ENCODE assay signal across 8 cellular contexts in the genomic region with DNA sequence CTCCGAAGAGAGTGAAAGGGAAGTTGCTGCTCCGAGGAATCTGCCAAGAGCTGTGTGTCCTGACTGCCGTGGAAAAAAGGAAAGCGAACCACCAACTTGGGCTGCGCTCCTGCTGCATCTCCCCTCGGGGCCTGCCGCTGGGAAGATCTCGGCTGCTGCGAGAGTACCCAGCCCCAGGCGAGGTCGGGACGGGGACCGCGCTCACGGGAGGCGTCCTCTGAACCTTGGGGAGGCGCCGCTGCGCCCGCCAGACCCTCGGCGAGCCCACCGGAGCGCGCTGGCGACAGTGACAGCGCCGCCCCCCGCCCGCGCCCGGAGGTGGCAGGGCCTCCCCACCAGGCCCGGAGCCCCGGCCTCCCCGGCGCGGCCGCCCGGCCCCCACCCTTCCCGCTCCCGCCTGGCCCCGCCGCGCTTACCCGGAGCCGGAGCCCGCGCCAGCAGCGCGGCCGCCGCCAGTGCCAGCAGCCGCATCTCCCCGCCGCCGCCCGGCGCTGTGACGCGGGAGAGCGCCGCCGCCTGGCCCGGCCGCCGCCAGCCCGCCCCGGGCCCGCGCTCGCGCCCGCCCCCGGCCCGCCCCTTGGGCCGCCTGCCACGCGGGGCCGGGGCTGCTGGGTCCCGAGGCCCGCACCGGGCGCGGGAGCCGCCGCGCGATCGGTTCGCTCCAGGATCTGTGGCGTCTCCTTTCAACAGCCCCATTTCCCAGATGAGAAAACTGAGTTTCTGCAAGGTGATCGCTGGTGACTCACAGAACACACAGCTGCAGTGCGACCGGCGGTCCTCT. TPM values are rescaled to one million over a fixed set of nuclear protein-coding genes. Genes with fewer than 3 reads are reported as not detected.
A peak's percentile ranks its signal among the peaks of the same experiment; 100 is the strongest.
DNase-seq lines count a peak whose midpoint lies in the region; ATAC-seq and TF ChIP-seq lines count a peak whose summit lies in the region.

A gene with protein sequence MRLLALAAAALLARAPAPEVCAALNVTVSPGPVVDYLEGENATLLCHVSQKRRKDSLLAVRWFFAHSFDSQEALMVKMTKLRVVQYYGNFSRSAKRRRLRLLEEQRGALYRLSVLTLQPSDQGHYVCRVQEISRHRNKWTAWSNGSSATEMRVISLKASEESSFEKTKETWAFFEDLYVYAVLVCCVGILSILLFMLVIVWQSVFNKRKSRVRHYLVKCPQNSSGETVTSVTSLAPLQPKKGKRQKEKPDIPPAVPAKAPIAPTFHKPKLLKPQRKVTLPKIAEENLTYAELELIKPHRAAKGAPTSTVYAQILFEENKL (minus strand): TSS at position 508 of the 781 bp plus-strand sequence. CDS start 37 bp downstream, at position 471.

- no peak for TF ChIP-seq POLR2A in upper lobe of left lung (IDR thresholded peaks at IDR 0.05)

- H3K4me1 Mint-ChIP-seq in mesothelial cell of epicardium: peaks cover 2% of the 10 kb centered on the region

- H3K4me3 ChIP-seq in esophagus (ENCODE audit: low read depth in 1 of 2, low read length in 2 of 2) (peak within 1 kb of the TSS; percentile 55 to 64), upper lobe of left lung (peak within 1 kb of the TSS in 3 of 4 donors; percentile 59 to 65 (median 61))

- H3K4me1 ChIP-seq in esophagus (ENCODE audit: control insufficient read depth in 2 of 2, insufficient read depth in 2 of 2, low read length in 1 of 2) (peaks cover 0 to 4% of the 10 kb centered on the region in 2 donors), upper lobe of left lung (peaks cover 0 to 28% (median 12%) of the 10 kb centered on the region in 4 donors)

- TF ChIP-seq EP300 in upper lobe of left lung (IDR thresholded peaks at IDR 0.05): no peak

- peak within 1 kb of the TSS; percentile 66 to 83 for H3K27ac ChIP-seq in esophagus (ENCODE audit: low read depth in 2 of 2, low read length in 1 of 2)
- H3K27ac ChIP-seq in upper lobe of left lung: peak within 1 kb of the TSS; percentile 55 to 86 (median 80)

- no peaks in the 10 kb centered on the region for H3K36me3 ChIP-seq in esophagus (ENCODE audit: control insufficient read depth in 2 of 2, insufficient read depth in 2 of 2, low read length in 1 of 2)
- H3K36me3 ChIP-seq in upper lobe of left lung: no peaks in the 10 kb centered on the region

- peak in 1 of 2 donors; percentile 79 for ATAC-seq in upper lobe of left lung (ENCODE audit: low FRiP score in 2 of 2)

- peaks cover 84% of the 10 kb centered on the region for H3K27me3 Mint-ChIP-seq in mesothelial cell of epicardium (ENCODE audit: low read depth)

- peak within 1 kb of the TSS; percentile 70 for H3K4me3 Mint-ChIP-seq in mesothelial cell of epicardium

- no peak for TF ChIP-seq CTCF in mesothelial cell of epicardium (IDR thresholded peaks at IDR 0.05; ENCODE audit: unreplicated experiment)
- no peak for TF ChIP-seq CTCF in upper lobe of left lung (IDR thresholded peaks at IDR 0.05)

- peak within 1 kb of the TSS; percentile 79 for H3K27ac Mint-ChIP-seq in mesothelial cell of epicardium

- WGBS in esophagus, 2 donors: 3% methylated on average over 52 to 95 of the region's 95 CpGs
- 0 to 13% methylated on average over 2 to 14 of the region's 95 CpGs for WGBS in upper lobe of left lung, 2 donors

- H3K27me3 ChIP-seq in esophagus (ENCODE audit: control insufficient read depth in 1 of 2, insufficient read depth in 2 of 2, low read length in 2 of 2): no peaks in the 10 kb centered on the region
- no peaks in the 10 kb centered on the region for H3K27me3 ChIP-seq in upper lobe of left lung

- DNase-seq in GM04504 (ENCODE audit: low read depth) (peak; percentile 20), RPMI8226 (peak; percentile 61), mesothelial cell of epicardium (ENCODE audit: low spot score in 2 of 2, unreplicated experiment in 2 of 2) (peak in 1 of 2 experiments; percentile 64), upper lobe of left lung (peak in 1 of 2 donors; percentile 92), cortex of kidney (lab: John Stamatoyannopoulos, UW) (no peak)
- no peak for DNase-seq in activated CD4-positive, alpha-beta T cell treated with anti-CD3 and anti-CD28 coated beads for 48 hours
- no peak for DNase-seq in stimulated activated CD4-positive, alpha-beta T cell treated with anti-CD3 and anti-CD28 coated beads, Interleukin-4, amount 100 ng/mL, for 1 hour

- H3K36me3 Mint-ChIP-seq in mesothelial cell of epicardium: no peaks in the 10 kb centered on the region

- H3K9me3 Mint-ChIP-seq in mesothelial cell of epicardium: no peaks in the 10 kb centered on the region

- no peaks in the 10 kb centered on the region for H3K9me3 ChIP-seq in esophagus (ENCODE audit: control insufficient read depth in 2 of 2, insufficient read depth in 1 of 2, low read depth in 1 of 2, low read length in 1 of 2)
- no peaks in the 10 kb centered on the region for H3K9me3 ChIP-seq in upper lobe of left lung

RNA-seq across cellular contexts. Expression of the gene that starts here (rescaled TPM):
- 1 to 10 TPM in 1 of 2 donors, under 1 TPM in 1; 0.31 to 1.2 TPM for polyA plus RNA-seq in esophagus
- total RNA-seq in mesothelial cell of epicardium: 3.5 to 4.1 TPM (median 3.7 TPM) in 3 replicates
- total RNA-seq in upper lobe of left lung: 10 to 100 TPM in 4 of 6 donors, 1 to 10 TPM in 2; 8.5 to 24.3 (median 13.2) TPM

Comparison
In these comparisons a context has a peak if more than half of its experiments do, and no peak if none do; other contexts are left out.
1. DNase-seq: peak in GM04504 (single experiment) and RPMI8226 (single experiment); none in cortex of kidney (single experiment), activated CD4-positive, alpha-beta T cell treated with anti-CD3 and anti-CD28 coated beads for 48 hours (single experiment) and stimulated activated CD4-positive, alpha-beta T cell treated with anti-CD3 and anti-CD28 coated beads, Interleukin-4, amount 100 ng/mL, for 1 hour (single experiment).